Comparison of ENCODE assay signal across 8 cellular contexts in the genomic region with DNA sequence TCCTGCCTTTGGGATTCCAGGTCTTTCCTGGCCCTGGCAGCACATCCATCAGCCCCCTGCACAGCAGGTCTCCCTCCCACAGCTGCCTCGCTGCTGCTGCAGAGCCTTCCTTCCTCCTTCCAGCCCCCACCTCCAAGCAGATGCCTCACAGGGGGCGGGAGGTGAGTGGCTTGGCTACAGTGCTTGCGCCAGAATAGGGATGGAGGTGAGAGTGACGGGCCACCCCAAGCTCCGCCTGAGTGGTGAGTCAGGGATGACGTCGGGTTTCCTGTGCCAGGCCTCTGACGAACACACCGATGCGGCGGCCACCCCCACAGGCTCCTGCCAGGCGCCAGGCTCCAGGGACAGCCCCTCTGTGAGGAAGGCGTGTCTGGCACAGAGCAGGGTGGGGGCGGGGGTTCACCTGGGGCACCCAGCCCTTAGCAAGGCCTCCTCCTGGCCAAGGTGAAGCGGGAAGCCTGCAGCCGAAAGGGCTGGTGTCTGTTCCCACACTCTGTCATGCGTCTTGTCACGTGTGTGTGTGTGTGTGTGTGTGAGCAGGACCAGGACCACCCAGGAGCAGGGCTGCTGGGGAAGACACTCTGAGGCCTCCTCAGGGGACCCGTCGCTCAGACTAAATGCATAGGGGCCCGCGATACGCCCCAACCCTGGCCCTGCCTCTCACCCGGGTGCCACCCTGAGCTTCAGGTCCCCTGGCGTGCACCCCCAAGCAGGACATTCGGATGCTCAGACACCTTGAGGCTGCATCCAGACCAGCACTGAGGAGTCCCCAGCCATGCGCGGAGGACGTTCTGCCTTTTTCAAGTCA.
DNase-seq lines count a peak whose midpoint lies in the region; ATAC-seq and TF ChIP-seq lines count a peak whose summit lies in the region.

No MANE protein-coding gene starts in this region.

- peaks cover 49% of the 10 kb centered on the region for H3K4me1 Mint-ChIP-seq in memory B cell

- H3K27me3 Mint-ChIP-seq in memory B cell: no peaks in the 10 kb centered on the region

- peak overlapping the region; percentile 98 for H3K27ac Mint-ChIP-seq in memory B cell

- peak overlapping the region; percentile 22 for H3K4me3 ChIP-seq in choroid plexus epithelial cell (ENCODE audit: low read depth, low read length)

- ATAC-seq in GM18499 (IDR thresholded peaks at IDR 0.05; ENCODE audit: insufficient read depth, unreplicated experiment) (peak; percentile 30), HG02943 (IDR thresholded peaks at IDR 0.05; ENCODE audit: low read depth, unreplicated experiment) (peak; percentile 39), memory B cell (ENCODE audit: low read depth) (peak; percentile 71)

- no peak for TF ChIP-seq CTCF in choroid plexus epithelial cell (conservative IDR thresholded peaks at IDR 0.05; ENCODE audit: low read depth, low read length)

- DNase-seq in NCI-H2196 treated with DMSO at 0.1 percent for 48 hours (lab: John Stamatoyannopoulos, UW; ENCODE audit: unreplicated experiment): peak; percentile 95
- DNase-seq in activated CD4-positive, alpha-beta T cell treated with anti-CD3 and anti-CD28 coated beads for 4 hours: peak; percentile 98 to 99
- DNase-seq in choroid plexus epithelial cell (ENCODE audit: low read depth): peak; percentile 93
- peak; percentile 86 to 94 for DNase-seq in memory B cell (ENCODE audit: low spot score in 2 of 2)
- peak; percentile 95 for DNase-seq in stimulated activated CD8-positive, alpha-beta memory T cell treated with anti-CD3 and anti-CD28 coated beads, Interleukin-4, amount 100 ng/mL, for 24 hours (ENCODE audit: low read depth)
- DNase-seq in GM19240 (ENCODE audit: insufficient read length, low spot score): no peak

- no peaks in the 10 kb centered on the region for H3K9me3 Mint-ChIP-seq in memory B cell

- peak overlapping the region; percentile 74 for H3K4me3 Mint-ChIP-seq in memory B cell

- no peaks in the 10 kb centered on the region for H3K36me3 Mint-ChIP-seq in memory B cell
